In the genomic region with DNA sequence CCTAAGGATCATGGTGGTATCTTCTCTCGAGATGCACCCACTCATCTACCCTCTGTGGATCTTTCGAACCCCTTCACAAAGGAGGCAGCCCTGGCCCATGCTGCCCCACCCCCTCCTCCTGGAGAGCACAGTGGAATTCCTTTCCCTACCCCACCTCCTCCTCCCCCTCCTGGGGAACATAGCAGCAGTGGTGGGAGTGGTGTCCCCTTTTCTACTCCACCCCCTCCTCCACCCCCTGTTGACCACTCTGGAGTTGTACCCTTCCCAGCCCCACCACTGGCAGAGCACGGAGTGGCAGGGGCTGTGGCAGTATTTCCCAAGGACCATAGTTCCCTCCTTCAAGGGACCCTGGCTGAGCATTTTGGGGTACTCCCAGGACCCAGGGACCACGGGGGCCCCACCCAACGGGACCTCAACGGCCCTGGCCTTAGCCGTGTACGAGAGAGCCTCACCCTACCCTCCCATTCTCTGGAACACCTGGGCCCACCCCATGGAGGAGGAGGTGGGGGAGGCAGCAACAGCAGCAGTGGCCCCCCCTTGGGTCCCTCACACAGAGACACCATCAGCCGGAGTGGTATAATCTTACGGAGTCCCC, we compare ENCODE assay signal across 1 cellular context.
TF ChIP-seq lines count a peak whose summit lies in the region.

No MANE protein-coding gene starts in this region.

TF ChIP-seq in GM23338, 12 proteins besides CTCF, POLR2A, EP300 and RAD21:
- TF ChIP-seq POLR2AphosphoS5 (IDR thresholded peaks at IDR 0.05; ENCODE audit: low read depth) (no peak), NANOG (IDR thresholded peaks at IDR 0.05; ENCODE audit: borderline replicate concordance) (no peak), EZH2phosphoT487 (IDR thresholded peaks at IDR 0.05; ENCODE audit: unreplicated experiment) (no peak), ZNF331 (CRISPR knock-in tag; IDR thresholded peaks at IDR 0.05; ENCODE audit: low read depth) (no peak), EZH2 (IDR thresholded peaks at IDR 0.05; ENCODE audit: low read depth, unreplicated experiment) (no peak), ZNF114 (CRISPR knock-in tag; IDR thresholded peaks at IDR 0.05) (no peak), STAT1 (IDR thresholded peaks at IDR 0.05; ENCODE audit: unreplicated experiment) (no peak), CREB1 (CRISPR knock-in tag; IDR thresholded peaks at IDR 0.05; ENCODE audit: low read depth) (no peak), JUNB (IDR thresholded peaks at IDR 0.05; ENCODE audit: unreplicated experiment) (no peak)
- TF ChIP-seq, protein P1, sequence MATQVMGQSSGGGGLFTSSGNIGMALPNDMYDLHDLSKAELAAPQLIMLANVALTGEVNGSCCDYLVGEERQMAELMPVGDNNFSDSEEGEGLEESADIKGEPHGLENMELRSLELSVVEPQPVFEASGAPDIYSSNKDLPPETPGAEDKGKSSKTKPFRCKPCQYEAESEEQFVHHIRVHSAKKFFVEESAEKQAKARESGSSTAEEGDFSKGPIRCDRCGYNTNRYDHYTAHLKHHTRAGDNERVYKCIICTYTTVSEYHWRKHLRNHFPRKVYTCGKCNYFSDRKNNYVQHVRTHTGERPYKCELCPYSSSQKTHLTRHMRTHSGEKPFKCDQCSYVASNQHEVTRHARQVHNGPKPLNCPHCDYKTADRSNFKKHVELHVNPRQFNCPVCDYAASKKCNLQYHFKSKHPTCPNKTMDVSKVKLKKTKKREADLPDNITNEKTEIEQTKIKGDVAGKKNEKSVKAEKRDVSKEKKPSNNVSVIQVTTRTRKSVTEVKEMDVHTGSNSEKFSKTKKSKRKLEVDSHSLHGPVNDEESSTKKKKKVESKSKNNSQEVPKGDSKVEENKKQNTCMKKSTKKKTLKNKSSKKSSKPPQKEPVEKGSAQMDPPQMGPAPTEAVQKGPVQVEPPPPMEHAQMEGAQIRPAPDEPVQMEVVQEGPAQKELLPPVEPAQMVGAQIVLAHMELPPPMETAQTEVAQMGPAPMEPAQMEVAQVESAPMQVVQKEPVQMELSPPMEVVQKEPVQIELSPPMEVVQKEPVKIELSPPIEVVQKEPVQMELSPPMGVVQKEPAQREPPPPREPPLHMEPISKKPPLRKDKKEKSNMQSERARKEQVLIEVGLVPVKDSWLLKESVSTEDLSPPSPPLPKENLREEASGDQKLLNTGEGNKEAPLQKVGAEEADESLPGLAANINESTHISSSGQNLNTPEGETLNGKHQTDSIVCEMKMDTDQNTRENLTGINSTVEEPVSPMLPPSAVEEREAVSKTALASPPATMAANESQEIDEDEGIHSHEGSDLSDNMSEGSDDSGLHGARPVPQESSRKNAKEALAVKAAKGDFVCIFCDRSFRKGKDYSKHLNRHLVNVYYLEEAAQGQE (IDR thresholded peaks at IDR 0.05; ENCODE audit: unreplicated experiment), result no peak
- TF ChIP-seq, protein P2, sequence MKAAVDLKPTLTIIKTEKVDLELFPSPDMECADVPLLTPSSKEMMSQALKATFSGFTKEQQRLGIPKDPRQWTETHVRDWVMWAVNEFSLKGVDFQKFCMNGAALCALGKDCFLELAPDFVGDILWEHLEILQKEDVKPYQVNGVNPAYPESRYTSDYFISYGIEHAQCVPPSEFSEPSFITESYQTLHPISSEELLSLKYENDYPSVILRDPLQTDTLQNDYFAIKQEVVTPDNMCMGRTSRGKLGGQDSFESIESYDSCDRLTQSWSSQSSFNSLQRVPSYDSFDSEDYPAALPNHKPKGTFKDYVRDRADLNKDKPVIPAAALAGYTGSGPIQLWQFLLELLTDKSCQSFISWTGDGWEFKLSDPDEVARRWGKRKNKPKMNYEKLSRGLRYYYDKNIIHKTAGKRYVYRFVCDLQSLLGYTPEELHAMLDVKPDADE (IDR thresholded peaks at IDR 0.05), result no peak
- TF ChIP-seq, protein P3, sequence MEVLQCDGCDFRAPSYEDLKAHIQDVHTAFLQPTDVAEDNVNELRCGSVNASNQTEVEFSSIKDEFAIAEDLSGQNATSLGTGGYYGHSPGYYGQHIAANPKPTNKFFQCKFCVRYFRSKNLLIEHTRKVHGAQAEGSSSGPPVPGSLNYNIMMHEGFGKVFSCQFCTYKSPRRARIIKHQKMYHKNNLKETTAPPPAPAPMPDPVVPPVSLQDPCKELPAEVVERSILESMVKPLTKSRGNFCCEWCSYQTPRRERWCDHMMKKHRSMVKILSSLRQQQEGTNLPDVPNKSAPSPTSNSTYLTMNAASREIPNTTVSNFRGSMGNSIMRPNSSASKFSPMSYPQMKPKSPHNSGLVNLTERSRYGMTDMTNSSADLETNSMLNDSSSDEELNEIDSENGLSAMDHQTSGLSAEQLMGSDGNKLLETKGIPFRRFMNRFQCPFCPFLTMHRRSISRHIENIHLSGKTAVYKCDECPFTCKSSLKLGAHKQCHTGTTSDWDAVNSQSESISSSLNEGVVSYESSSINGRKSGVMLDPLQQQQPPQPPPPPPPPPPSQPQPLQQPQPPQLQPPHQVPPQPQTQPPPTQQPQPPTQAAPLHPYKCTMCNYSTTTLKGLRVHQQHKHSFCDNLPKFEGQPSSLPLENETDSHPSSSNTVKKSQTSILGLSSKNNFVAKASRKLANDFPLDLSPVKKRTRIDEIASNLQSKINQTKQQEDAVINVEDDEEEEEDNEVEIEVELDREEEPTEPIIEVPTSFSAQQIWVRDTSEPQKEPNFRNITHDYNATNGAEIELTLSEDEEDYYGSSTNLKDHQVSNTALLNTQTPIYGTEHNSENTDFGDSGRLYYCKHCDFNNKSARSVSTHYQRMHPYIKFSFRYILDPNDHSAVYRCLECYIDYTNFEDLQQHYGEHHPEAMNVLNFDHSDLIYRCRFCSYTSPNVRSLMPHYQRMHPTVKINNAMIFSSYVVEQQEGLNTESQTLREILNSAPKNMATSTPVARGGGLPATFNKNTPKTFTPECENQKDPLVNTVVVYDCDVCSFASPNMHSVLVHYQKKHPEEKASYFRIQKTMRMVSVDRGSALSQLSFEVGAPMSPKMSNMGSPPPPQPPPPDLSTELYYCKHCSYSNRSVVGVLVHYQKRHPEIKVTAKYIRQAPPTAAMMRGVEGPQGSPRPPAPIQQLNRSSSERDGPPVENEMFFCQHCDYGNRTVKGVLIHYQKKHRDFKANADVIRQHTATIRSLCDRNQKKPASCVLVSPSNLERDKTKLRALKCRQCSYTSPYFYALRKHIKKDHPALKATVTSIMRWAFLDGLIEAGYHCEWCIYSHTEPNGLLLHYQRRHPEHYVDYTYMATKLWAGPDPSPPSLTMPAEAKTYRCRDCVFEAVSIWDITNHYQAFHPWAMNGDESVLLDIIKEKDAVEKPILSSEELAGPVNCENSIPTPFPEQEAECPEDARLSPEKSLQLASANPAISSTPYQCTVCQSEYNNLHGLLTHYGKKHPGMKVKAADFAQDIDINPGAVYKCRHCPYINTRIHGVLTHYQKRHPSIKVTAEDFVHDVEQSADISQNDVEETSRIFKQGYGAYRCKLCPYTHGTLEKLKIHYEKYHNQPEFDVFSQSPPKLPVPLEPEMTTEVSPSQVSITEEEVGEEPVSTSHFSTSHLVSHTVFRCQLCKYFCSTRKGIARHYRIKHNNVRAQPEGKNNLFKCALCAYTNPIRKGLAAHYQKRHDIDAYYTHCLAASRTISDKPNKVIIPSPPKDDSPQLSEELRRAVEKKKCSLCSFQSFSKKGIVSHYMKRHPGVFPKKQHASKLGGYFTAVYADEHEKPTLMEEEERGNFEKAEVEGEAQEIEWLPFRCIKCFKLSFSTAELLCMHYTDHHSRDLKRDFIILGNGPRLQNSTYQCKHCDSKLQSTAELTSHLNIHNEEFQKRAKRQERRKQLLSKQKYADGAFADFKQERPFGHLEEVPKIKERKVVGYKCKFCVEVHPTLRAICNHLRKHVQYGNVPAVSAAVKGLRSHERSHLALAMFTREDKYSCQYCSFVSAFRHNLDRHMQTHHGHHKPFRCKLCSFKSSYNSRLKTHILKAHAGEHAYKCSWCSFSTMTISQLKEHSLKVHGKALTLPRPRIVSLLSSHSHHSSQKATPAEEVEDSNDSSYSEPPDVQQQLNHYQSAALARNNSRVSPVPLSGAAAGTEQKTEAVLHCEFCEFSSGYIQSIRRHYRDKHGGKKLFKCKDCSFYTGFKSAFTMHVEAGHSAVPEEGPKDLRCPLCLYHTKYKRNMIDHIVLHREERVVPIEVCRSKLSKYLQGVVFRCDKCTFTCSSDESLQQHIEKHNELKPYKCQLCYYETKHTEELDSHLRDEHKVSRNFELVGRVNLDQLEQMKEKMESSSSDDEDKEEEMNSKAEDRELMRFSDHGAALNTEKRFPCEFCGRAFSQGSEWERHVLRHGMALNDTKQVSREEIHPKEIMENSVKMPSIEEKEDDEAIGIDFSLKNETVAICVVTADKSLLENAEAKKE (CRISPR knock-in tag; IDR thresholded peaks at IDR 0.05), result no peak
